24 cellular contexts compared by ENCODE assay signal in the genomic region with DNA sequence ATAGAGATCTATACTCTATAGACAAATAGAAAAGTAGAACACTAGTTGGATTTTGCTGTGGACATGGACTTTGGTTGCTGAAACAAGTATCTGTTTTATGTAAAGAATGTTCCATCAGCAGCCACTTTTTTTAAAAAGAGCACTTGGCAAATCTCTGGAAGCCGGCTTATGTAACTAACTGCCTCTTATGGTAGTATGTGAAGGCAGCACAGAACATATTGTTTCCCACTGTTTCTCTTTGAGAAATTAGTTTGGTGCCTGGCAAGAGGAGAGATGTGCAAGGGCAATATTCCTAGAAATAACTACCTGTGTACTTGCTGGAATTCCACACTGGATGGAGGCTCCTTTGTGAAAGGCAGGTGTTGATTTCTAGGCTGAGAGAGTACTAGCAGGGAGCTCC.
DNase-seq lines count a peak whose midpoint lies in the region; ATAC-seq and TF ChIP-seq lines count a peak whose summit lies in the region.
"Had no signal": no experiment of that assay in that cellular context is flagged by ENCODE, and none has a peak within 500 bp of the region (broad histone marks: within the 10 kb centered on the region; RNA-seq: fewer than 3 reads in every experiment).

No MANE protein-coding gene starts in this region.

- no peak overlapping the region for H3K4me3 ChIP-seq in dorsolateral prefrontal cortex
- H3K4me3 ChIP-seq: PC-9 had no signal

- ATAC-seq in activated CD8-positive, alpha-beta T cell treated with anti-CD3 and anti-CD28 coated beads for 36 hours = no peak
- no peak for ATAC-seq in natural killer cell treated with Interleukin-12 subunit alpha and Interleukin-12 subunit beta and Interleukin-15 and Interleukin-18, amount 100 ng/mL, for 72 hours
- no peak for ATAC-seq in left ventricle myocardium superior
- ATAC-seq: left lobe of liver had no signal

- H3K27ac ChIP-seq in dorsolateral prefrontal cortex = peak overlapping the region in 32 of 59 donors; percentile 2 to 76 (median 52)
- H3K27ac ChIP-seq: PC-9 had no signal

- peak overlapping the region; percentile 89 for H3K27ac Mint-ChIP-seq in activated CD8-positive, alpha-beta T cell treated with anti-CD3 and anti-CD28 coated beads for 36 hours
- peak overlapping the region; percentile 92 to 95 for H3K27ac Mint-ChIP-seq in natural killer cell treated with Interleukin-12 subunit alpha and Interleukin-12 subunit beta and Interleukin-15 and Interleukin-18, amount 100 ng/mL, for 72 hours
- H3K27ac Mint-ChIP-seq: activated B cell treated with CpG ODN at 0.5 μM for 24 hours, mesothelial cell of epicardium had no signal

- POLR2A ChIA-PET in activated CD8-positive, alpha-beta T cell treated with anti-CD3 and anti-CD28 coated beads for 36 hours (lab: Charles Lee) = interaction anchor here (0.6 kb wide), 1 partner anchor 25 kb away, joined by 4 read pairs; no protein-coding TSS in a partner anchor

- CTCF ChIA-PET in activated CD8-positive, alpha-beta T cell treated with anti-CD3 and anti-CD28 coated beads for 36 hours (lab: Charles Lee) = no interaction called here

- H3K4me1 Mint-ChIP-seq in activated CD8-positive, alpha-beta T cell treated with anti-CD3 and anti-CD28 coated beads for 36 hours (ENCODE audit: low read depth) = peaks cover 56% of the 10 kb centered on the region
- H3K4me1 Mint-ChIP-seq in natural killer cell treated with Interleukin-12 subunit alpha and Interleukin-12 subunit beta and Interleukin-15 and Interleukin-18, amount 100 ng/mL, for 72 hours (ENCODE audit: low read depth in 2 of 2) = peaks cover 69 to 79% of the 10 kb centered on the region in 2 donors
- H3K4me1 Mint-ChIP-seq: mesothelial cell of epicardium had no signal

- intact Hi-C loops in activated CD8-positive, alpha-beta T cell treated with anti-CD3 and anti-CD28 coated beads for 36 hours (cut with micrococcal nuclease) = loop anchor here (10.0 kb wide), 1 partner anchor 160 kb away; no protein-coding TSS in a partner anchor
- intact Hi-C loops in dorsolateral prefrontal cortex (cut with DNase I) (no loop called here), left ventricle myocardium superior (cut with micrococcal nuclease) (no loop called here)

- H3K4me3 Mint-ChIP-seq in activated CD8-positive, alpha-beta T cell treated with anti-CD3 and anti-CD28 coated beads for 36 hours = no peak overlapping the region
- H3K4me3 Mint-ChIP-seq in natural killer cell treated with Interleukin-12 subunit alpha and Interleukin-12 subunit beta and Interleukin-15 and Interleukin-18, amount 100 ng/mL, for 72 hours = peak overlapping the region; percentile 82
- H3K4me3 Mint-ChIP-seq: activated B cell treated with CpG ODN at 0.5 μM for 24 hours, mesothelial cell of epicardium had no signal

- no peaks in the 10 kb centered on the region for H3K9me3 Mint-ChIP-seq in activated CD8-positive, alpha-beta T cell treated with anti-CD3 and anti-CD28 coated beads for 36 hours
- no peaks in the 10 kb centered on the region for H3K9me3 Mint-ChIP-seq in natural killer cell treated with Interleukin-12 subunit alpha and Interleukin-12 subunit beta and Interleukin-15 and Interleukin-18, amount 100 ng/mL, for 72 hours
- H3K9me3 Mint-ChIP-seq: activated B cell treated with CpG ODN at 0.5 μM for 24 hours; CD4-positive, alpha-beta memory T cell; mesothelial cell of epicardium; stimulated activated naive CD8-positive, alpha-beta T cell treated with anti-CD3 and anti-CD28 coated beads, Interleukin-15, Interleukin-2, amounts not matched to agents 100 ng/mL and 50 ng/mL, for 24 hours had no signal

- no peaks in the 10 kb centered on the region for H3K27me3 ChIP-seq in dorsolateral prefrontal cortex

- peaks cover 3% of the 10 kb centered on the region for H3K27me3 Mint-ChIP-seq in activated CD8-positive, alpha-beta T cell treated with anti-CD3 and anti-CD28 coated beads for 36 hours
- H3K27me3 Mint-ChIP-seq in natural killer cell treated with Interleukin-12 subunit alpha and Interleukin-12 subunit beta and Interleukin-15 and Interleukin-18, amount 100 ng/mL, for 72 hours = no peaks in the 10 kb centered on the region
- H3K27me3 Mint-ChIP-seq: activated B cell treated with CpG ODN at 0.5 μM for 24 hours; CD4-positive, alpha-beta memory T cell had no signal

- TF ChIP-seq CTCF in activated CD8-positive, alpha-beta T cell treated with anti-CD3 and anti-CD28 coated beads for 36 hours (IDR thresholded peaks at IDR 0.05) = no peak
- no peak for TF ChIP-seq CTCF in dorsolateral prefrontal cortex (IDR thresholded peaks at IDR 0.05 in 54 of 56, conservative IDR thresholded peaks at IDR 0.05 in 2 of 56; ENCODE audit: low read depth in 1 of 56, partially characterized antibody in 56 of 56)

- DNase-seq in EH (ENCODE audit: low read depth) (peak; percentile 26), dorsolateral prefrontal cortex (no peak), SKM-1 treated with dmso at 0.1 percent for 144 hours (lab: John Stamatoyannopoulos, UW; ENCODE audit: unreplicated experiment) (no peak), DMS114 treated with DMSO at 0.1 percent for 48 hours (lab: John Stamatoyannopoulos, UW; ENCODE audit: unreplicated experiment) (no peak), left ventricle myocardium superior (no peak)
- DNase-seq in activated CD8-positive, alpha-beta T cell treated with anti-CD3 and anti-CD28 coated beads for 36 hours = no peak
- DNase-seq in natural killer cell treated with Interleukin-12 subunit alpha and Interleukin-12 subunit beta and Interleukin-15 and Interleukin-18, amount 100 ng/mL, for 72 hours (ENCODE audit: low spot score) = no peak
- no peak for DNase-seq in stimulated activated CD8-positive, alpha-beta memory T cell treated with anti-CD3 and anti-CD28 coated beads, Interleukin-4, amount 100 ng/mL, for 48 hours
- DNase-seq: activated B cell treated with CpG ODN at 0.5 μM for 24 hours; activated gamma-delta T cell; aorta; H7; MV-4-11; NCI-H187; NCI-H345; posterior cingulate gyrus; stimulated activated CD4-positive, alpha-beta T cell treated with anti-CD3 and anti-CD28 coated beads, Interleukin-2, amount 100 ng/mL, for 48 hours; T-helper 9 cell; trophoblast cell had no signal

- no peaks in the 10 kb centered on the region for H3K36me3 Mint-ChIP-seq in activated CD8-positive, alpha-beta T cell treated with anti-CD3 and anti-CD28 coated beads for 36 hours (ENCODE audit: low read depth)
- no peaks in the 10 kb centered on the region for H3K36me3 Mint-ChIP-seq in natural killer cell treated with Interleukin-12 subunit alpha and Interleukin-12 subunit beta and Interleukin-15 and Interleukin-18, amount 100 ng/mL, for 72 hours
- H3K36me3 Mint-ChIP-seq: CD4-positive, alpha-beta memory T cell; mesothelial cell of epicardium had no signal
